In genomic region chr15:40108855-40109735, GRCh38 we compare ENCODE assay signal across 8 cellular contexts. TPM values are rescaled to one million over a fixed set of nuclear protein-coding genes. Genes with fewer than 3 reads are reported as not detected.
DNase-seq lines count a peak whose midpoint lies in the region; ATAC-seq and TF ChIP-seq lines count a peak whose summit lies in the region.

TSS of gene BMF (minus strand) at chr15:40108879. CDS start at chr15:40106086, 2,793 bp downstream.

- DNase-seq in AG10803 (ENCODE audit: low read depth), result peak; percentile 99
- DNase-seq in NCI-H446 treated with DMSO at 0.1 percent for 48 hours (lab: John Stamatoyannopoulos, UW), result peak; percentile 96
- peak; percentile 94 for DNase-seq in cerebellum (ENCODE audit: low spot score)
- peak; percentile 94 for DNase-seq in kidney glomerular epithelial cell (lab: John Stamatoyannopoulos, UW)
- peak; percentile 96 for DNase-seq in stimulated activated CD4-positive, alpha-beta T cell treated with anti-CD3 and anti-CD28 coated beads, Interleukin-15, amount 100 ng/mL, for 48 hours (ENCODE audit: low read depth in 2 of 2)

- ATAC-seq in GM19035 (IDR thresholded peaks at IDR 0.05; ENCODE audit: unreplicated experiment) (peak; percentile 70), HG03354 (IDR thresholded peaks at IDR 0.05; ENCODE audit: poor library complexity, severe bottlenecking, unreplicated experiment) (peak; percentile 69)
- ATAC-seq in activated CD4-positive, CD25-positive, alpha-beta regulatory T cell treated with anti-CD3 and anti-CD28 coated beads, Interleukin-2, amount 50 U/mL, for 24 hours, result peak; percentile 75 to 81

- TF ChIP-seq CTCF in AG10803 (conservative IDR thresholded peaks at IDR 0.05; ENCODE audit: low read length), result peak; percentile 36

- peak within 1 kb of the TSS; percentile 84 for H3K4me3 ChIP-seq in AG10803 (ENCODE audit: low read length)

RNA-seq across cellular contexts. Expression of gene BMF, which starts in this region (rescaled TPM):
- total RNA-seq in cerebellum, result 4.3 TPM

Comparison
In these comparisons a context has a peak if more than half of its experiments do, and no peak if none do; other contexts are left out.
1. Peak in every context shown above with its lines: DNase-seq, ATAC-seq and H3K4me3 ChIP-seq.